ENCODE assay signal across 8 cellular contexts in the genomic region with DNA sequence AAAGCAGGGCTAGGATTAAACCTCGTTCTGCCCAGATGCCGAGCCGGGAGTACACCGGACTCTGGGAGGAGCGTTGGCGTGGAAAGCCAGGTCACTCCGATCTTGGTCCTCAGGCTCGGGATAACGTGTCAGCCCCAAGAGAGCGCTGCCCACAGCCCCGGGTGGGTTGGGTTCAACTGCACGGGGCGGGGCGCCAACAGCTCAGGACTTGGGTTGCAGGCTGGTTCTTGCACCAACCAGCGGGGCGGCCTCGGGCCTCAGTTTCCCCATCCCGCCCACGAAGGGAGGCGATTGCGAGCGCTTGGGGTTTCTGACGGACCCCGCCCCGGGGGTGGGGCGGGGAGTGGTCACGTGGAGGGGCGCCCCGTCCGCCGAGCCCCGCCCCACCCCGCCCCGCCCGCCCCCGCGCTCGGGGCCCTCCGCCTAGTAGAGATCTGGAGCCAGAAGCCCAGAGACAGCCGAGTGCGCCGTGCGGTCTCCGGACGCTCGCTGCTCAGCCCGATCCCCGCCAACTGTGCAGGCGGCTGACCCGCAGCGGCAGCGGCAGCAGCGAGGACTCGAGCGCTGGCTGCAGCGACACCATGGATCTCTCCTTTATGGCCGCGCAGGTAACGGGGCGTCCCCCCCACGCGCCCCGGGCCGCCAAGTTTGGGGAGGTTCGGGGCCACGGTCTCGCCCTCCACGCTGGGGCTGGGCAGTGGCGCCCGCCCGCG. TPM values are rescaled to one million over a fixed set of nuclear protein-coding genes. Genes with fewer than 3 reads are reported as not detected.
DNase-seq lines count a peak whose midpoint lies in the region; ATAC-seq and TF ChIP-seq lines count a peak whose summit lies in the region.

A gene (plus strand): TSS at position 443 of the 713 bp plus-strand sequence. CDS start 139 bp downstream, at position 582.

- peak; percentile 28 for ATAC-seq in GM19468 (IDR thresholded peaks at IDR 0.05; ENCODE audit: extremely low read depth, unreplicated experiment)
- ATAC-seq in omental fat pad (ENCODE audit: low FRiP score), result peak; percentile 81

- no peaks in the 10 kb centered on the region for H3K79me2 ChIP-seq in PC-9 (ENCODE audit: low read depth)

- POLR2A ChIA-PET in PC-9 (lab: Charles Lee; ENCODE audit: unreplicated experiment), result no interaction called here

- H3K9me2 ChIP-seq in PC-9 (ENCODE audit: insufficient read depth), result no peaks in the 10 kb centered on the region

- no peak within 1 kb of the TSS for H2AFZ ChIP-seq in PC-9

- H3K27me3 ChIP-seq in thymus (ENCODE audit: control insufficient read depth, insufficient read depth) (peaks cover 29% of the 10 kb centered on the region), PC-9 (ENCODE audit: insufficient read depth, low read depth) (peaks cover 16% of the 10 kb centered on the region; the same call in 1 of the 2 replicates)

- H3K27ac ChIP-seq in thymus (ENCODE audit: low read depth) (no peak within 1 kb of the TSS), PC-9 (no peak within 1 kb of the TSS)

- H3K9me3 ChIP-seq in thymus (ENCODE audit: control insufficient read depth) (no peaks in the 10 kb centered on the region), PC-9 (ENCODE audit: insufficient read depth, low read depth) (no peaks in the 10 kb centered on the region)

- BruUV-seq in PC-9 (replicated peaks; lab: Mats Ljungman, UMichigan), result no TSS peak

- H3F3A ChIP-seq in PC-9 (ENCODE audit: insufficient read depth, low read depth), result no peaks in the 10 kb centered on the region

- no peak within 1 kb of the TSS for H3K4me2 ChIP-seq in PC-9

- intact Hi-C loops in PC-9 (cut with micrococcal nuclease; ENCODE audit: unreplicated experiment), result no loop called here

- DNase-seq in AG08395 (ENCODE audit: low spot score) (peak; percentile 91), NCI-H69 (lab: John Stamatoyannopoulos, UW) (peak; percentile 87), germinal center (ENCODE audit: low spot score) (peak; percentile 50), omental fat pad (ENCODE audit: low spot score) (peak; percentile 42), PC-9 (no peak)
- peak; percentile 16 for DNase-seq in activated gamma-delta T cell treated with anti-CD3 and anti-CD28 coated beads, Interleukin-2, amount 50 U/mL, for 16 hours (ENCODE audit: low read depth)

- no peaks in the 10 kb centered on the region for H3K36me3 ChIP-seq in thymus (ENCODE audit: control insufficient read depth, insufficient read depth)
- H3K36me3 ChIP-seq in PC-9 (ENCODE audit: low read depth), result no peaks in the 10 kb centered on the region

- no peak for TF ChIP-seq CTCF in omental fat pad (IDR thresholded peaks at IDR 0.05)
- TF ChIP-seq CTCF in PC-9 (conservative IDR thresholded peaks at IDR 0.05), result no peak

- no peaks in the 10 kb centered on the region for H4K20me1 ChIP-seq in PC-9 (ENCODE audit: insufficient read depth)

- CTCF ChIA-PET in PC-9 (lab: Charles Lee), result no interaction called here

- 2% methylated on average over 72 of the region's 72 CpGs for WGBS in thymus

- no peaks in the 10 kb centered on the region for H3K4me1 ChIP-seq in thymus (ENCODE audit: control insufficient read depth, insufficient read depth, low read length)
- no peaks in the 10 kb centered on the region for H3K4me1 ChIP-seq in PC-9 (replicated peaks; ENCODE audit: insufficient read depth)

- H3K4me3 ChIP-seq in thymus (ENCODE audit: low read length), result peak within 1 kb of the TSS; percentile 42
- no peak within 1 kb of the TSS for H3K4me3 ChIP-seq in PC-9

RNA-seq across cellular contexts. Expression of the gene that starts here (rescaled TPM):
- total RNA-seq in omental fat pad (1 to 10 TPM; 2.8 to 7.5 (median 5.8) TPM), PC-9 (2021) (not detected in 2 replicates)
- 4.3 TPM for polyA plus RNA-seq in thymus

Comparison
In these comparisons a context has a peak if more than half of its experiments do, and no peak if none do; other contexts are left out.
1. DNase-seq: peak in AG08395 (single experiment), NCI-H69 (single experiment), activated gamma-delta T cell treated with anti-CD3 and anti-CD28 coated beads, Interleukin-2, amount 50 U/mL, for 16 hours (single experiment), germinal center (single experiment) and omental fat pad (single experiment); none in PC-9 (0 of 2).